In genomic region chrX:132710756-132711155, GRCh38 we compare ENCODE assay signal across 30 cellular contexts.
A peak's percentile ranks its signal among the peaks of the same experiment; 100 is the strongest.
DNase-seq lines count a peak whose midpoint lies in the region; ATAC-seq, FAIRE-seq and TF ChIP-seq lines count a peak whose summit lies in the region.
"Had no signal": no experiment of that assay in that cellular context is flagged by ENCODE, and none has a peak within 500 bp of the region (broad histone marks: within the 10 kb centered on the region; RNA-seq: fewer than 3 reads in every experiment).

No MANE protein-coding gene starts in this region.

- H3F3A ChIP-seq in Loucy (ENCODE audit: low read depth) = no peaks in the 10 kb centered on the region

- peak; percentile 17 for FAIRE-seq in astrocyte (lab: Jason Lieb, UNC)
- FAIRE-seq: GM12892, GM19239, HTR-8/SVneo, K562 had no signal

- ATAC-seq in activated CD8-positive, alpha-beta memory T cell treated with anti-CD3 and anti-CD28 coated beads, Interleukin-2, amount 10 ng/mL, durations not matched to agents 7 days and 5 days = no peak
- ATAC-seq: A549, K562 had no signal

- no peak overlapping the region for H3K4me3 Mint-ChIP-seq in astrocyte (ENCODE audit: unreplicated experiment)
- no peak overlapping the region for H3K4me3 Mint-ChIP-seq in nephron
- H3K4me3 Mint-ChIP-seq in activated CD8-positive, alpha-beta memory T cell treated with anti-CD3 and anti-CD28 coated beads, Interleukin-2, amount 10 ng/mL, durations not matched to agents 7 days and 5 days = no peak overlapping the region
- H3K4me3 Mint-ChIP-seq: B cell; CD8-positive, alpha-beta memory T cell; T-helper 1 cell treated with Interleukin-12 subunit alpha and Interleukin-12 subunit beta and Interleukin-4 antibody, amounts not matched to agents 30 μg/mL and 1 μg/mL, for 36 hours had no signal

- no peak overlapping the region for H3K27ac ChIP-seq in astrocyte (ENCODE audit: low read depth, low read length)
- H3K27ac ChIP-seq: A549, C4-2B, Peyer's patch, SK-N-MC had no signal

- H3K4me2 ChIP-seq in Loucy (ENCODE audit: low read depth, low read length, poor library complexity, severe bottlenecking) (peak overlapping the region; percentile 20), astrocyte (ENCODE audit: low read length) (no peak overlapping the region)
- H3K4me2 ChIP-seq: A549 had no signal

- CTCF ChIA-PET in activated CD8-positive, alpha-beta memory T cell treated with anti-CD3 and anti-CD28 coated beads, Interleukin-2, amount 10 ng/mL, durations not matched to agents 7 days and 5 days (lab: Charles Lee) = no interaction called here

- TF ChIP-seq CTCF in Loucy (conservative IDR thresholded peaks at IDR 0.05; ENCODE audit: low read length) = no peak
- no peak for TF ChIP-seq CTCF in astrocyte (IDR thresholded peaks at IDR 0.05; ENCODE audit: insufficient read depth, low read depth, low read length)
- no peak for TF ChIP-seq CTCF in nephron (IDR thresholded peaks at IDR 0.05; ENCODE audit: unreplicated experiment in 3 of 3)

- H3K4me1 ChIP-seq in Loucy (ENCODE audit: insufficient read depth, low read length, poor library complexity, severe bottlenecking) (peaks cover 17% of the 10 kb centered on the region), astrocyte (ENCODE audit: insufficient read depth, low read length) (no peaks in the 10 kb centered on the region)
- H3K4me1 ChIP-seq: A549, Peyer's patch had no signal

- H2AFZ ChIP-seq in Loucy (ENCODE audit: low read length) (no peak overlapping the region), astrocyte (ENCODE audit: low read depth, low read length) (no peak overlapping the region)

- H3K36me3 Mint-ChIP-seq in astrocyte (ENCODE audit: low read depth, unreplicated experiment) (no peaks in the 10 kb centered on the region), nephron (ENCODE audit: low read depth) (no peaks in the 10 kb centered on the region)
- H3K36me3 Mint-ChIP-seq in activated CD8-positive, alpha-beta memory T cell treated with anti-CD3 and anti-CD28 coated beads, Interleukin-2, amount 10 ng/mL, durations not matched to agents 7 days and 5 days = no peaks in the 10 kb centered on the region
- H3K36me3 Mint-ChIP-seq: CD8-positive, alpha-beta memory T cell had no signal

- H3K36me3 ChIP-seq in Loucy (ENCODE audit: insufficient read depth, low read length) (no peaks in the 10 kb centered on the region), astrocyte (ENCODE audit: insufficient read depth, low read length) (no peaks in the 10 kb centered on the region)
- H3K36me3 ChIP-seq: MG63, Peyer's patch had no signal

- H3K9me3 ChIP-seq in Loucy (ENCODE audit: insufficient read depth, low read depth, low read length) (no peaks in the 10 kb centered on the region), astrocyte (ENCODE audit: insufficient read depth, low read depth, low read length) (no peaks in the 10 kb centered on the region)
- H3K9me3 ChIP-seq: A549, MG63, Peyer's patch had no signal

- H3K4me1 Mint-ChIP-seq in astrocyte (ENCODE audit: low read depth, unreplicated experiment) (peaks cover 10% of the 10 kb centered on the region), nephron (peaks cover 59% of the 10 kb centered on the region)
- no peaks in the 10 kb centered on the region for H3K4me1 Mint-ChIP-seq in activated CD8-positive, alpha-beta memory T cell treated with anti-CD3 and anti-CD28 coated beads, Interleukin-2, amount 10 ng/mL, durations not matched to agents 7 days and 5 days
- H3K4me1 Mint-ChIP-seq: B cell had no signal

- H3K27me3 ChIP-seq in Loucy (ENCODE audit: insufficient read depth, low read length, poor library complexity, severe bottlenecking) (no peaks in the 10 kb centered on the region), astrocyte (ENCODE audit: insufficient read depth, low read length) (no peaks in the 10 kb centered on the region)
- H3K27me3 ChIP-seq: MG63, Peyer's patch had no signal

- H3K9ac ChIP-seq in Loucy (ENCODE audit: low read depth, low read length, poor library complexity, severe bottlenecking) (no peak overlapping the region), astrocyte (ENCODE audit: low read length) (no peak overlapping the region)

- H3K4me3 ChIP-seq in Loucy (ENCODE audit: low read length, poor library complexity, severe bottlenecking) (no peak overlapping the region), astrocyte (ENCODE audit: insufficient read depth, low read depth, low read length) (no peak overlapping the region)
- H3K4me3 ChIP-seq: A549, K562, MG63, Peyer's patch, SK-N-MC had no signal

- H3K9me3 Mint-ChIP-seq in astrocyte (ENCODE audit: unreplicated experiment) = no peaks in the 10 kb centered on the region
- no peaks in the 10 kb centered on the region for H3K9me3 Mint-ChIP-seq in nephron
- H3K9me3 Mint-ChIP-seq in activated CD8-positive, alpha-beta memory T cell treated with anti-CD3 and anti-CD28 coated beads, Interleukin-2, amount 10 ng/mL, durations not matched to agents 7 days and 5 days (ENCODE audit: low read depth) = no peaks in the 10 kb centered on the region
- H3K9me3 Mint-ChIP-seq: CD8-positive, alpha-beta memory T cell; T-helper 1 cell treated with Interleukin-12 subunit alpha and Interleukin-12 subunit beta and Interleukin-4 antibody, amounts not matched to agents 30 μg/mL and 1 μg/mL, for 36 hours had no signal

- no peaks in the 10 kb centered on the region for H3K27me3 Mint-ChIP-seq in astrocyte (ENCODE audit: low read depth, unreplicated experiment)
- H3K27me3 Mint-ChIP-seq in nephron (ENCODE audit: low read depth) = no peaks in the 10 kb centered on the region
- no peaks in the 10 kb centered on the region for H3K27me3 Mint-ChIP-seq in activated CD8-positive, alpha-beta memory T cell treated with anti-CD3 and anti-CD28 coated beads, Interleukin-2, amount 10 ng/mL, durations not matched to agents 7 days and 5 days

- H3K9me2 ChIP-seq in Loucy (replicated peaks; ENCODE audit: low read depth, low read length) = no peaks in the 10 kb centered on the region

- no peaks in the 10 kb centered on the region for H4K20me1 ChIP-seq in Loucy (ENCODE audit: insufficient read depth, low read length, poor library complexity, severe bottlenecking)
- no peaks in the 10 kb centered on the region for H4K20me1 ChIP-seq in astrocyte (ENCODE audit: insufficient read depth, low read length)

- H3K27ac Mint-ChIP-seq in astrocyte (ENCODE audit: unreplicated experiment) = no peak overlapping the region
- peak overlapping the region in 2 of 3 experiments; percentile 45 to 73 for H3K27ac Mint-ChIP-seq in nephron
- no peak overlapping the region for H3K27ac Mint-ChIP-seq in activated CD8-positive, alpha-beta memory T cell treated with anti-CD3 and anti-CD28 coated beads, Interleukin-2, amount 10 ng/mL, durations not matched to agents 7 days and 5 days
- H3K27ac Mint-ChIP-seq: B cell; CD8-positive, alpha-beta memory T cell; T-helper 1 cell treated with Interleukin-12 subunit alpha and Interleukin-12 subunit beta and Interleukin-4 antibody, amounts not matched to agents 30 μg/mL and 1 μg/mL, for 36 hours had no signal

- H3K79me2 ChIP-seq in Loucy (ENCODE audit: insufficient read depth, low read length) (no peaks in the 10 kb centered on the region), astrocyte (ENCODE audit: insufficient read depth, low read length) (no peaks in the 10 kb centered on the region)

- peak; percentile 32 for DNase-seq in Daoy (ENCODE audit: low read depth)
- DNase-seq in astrocyte (ENCODE audit: low read depth) = no peak
- no peak for DNase-seq in activated CD8-positive, alpha-beta memory T cell treated with anti-CD3 and anti-CD28 coated beads, Interleukin-2, amount 10 ng/mL, durations not matched to agents 7 days and 5 days
- no peak for DNase-seq in NCI-H2171 (lab: John Stamatoyannopoulos, UW)
- no peak for DNase-seq in AG08396 (ENCODE audit: low spot score)
- DNase-seq in NCI-H446 treated with DMSO at 0.1 percent for 48 hours (lab: John Stamatoyannopoulos, UW) = no peak
- DNase-seq: CD8-positive, alpha-beta memory T cell; DMS 273 treated with DMSO at 0.1 percent for 48 hours; DMS79; H7; Kasumi-1; MG63; NCI-H1092 treated with DMSO at 0.1 percent for 48 hours; NCI-H1436; NCI-H187; NCI-H526 treated with DMSO at 0.1 percent for 48 hours; OCI-M1; Peyer's patch; SHP77 treated with DMSO at 0.1 percent for 48 hours had no signal

Comparison
In these comparisons a context has a peak if more than half of its experiments do, and no peak if none do; other contexts are left out.
1. H3K27ac Mint-ChIP-seq: peak in nephron (2 of 3); none in astrocyte (single experiment) and activated CD8-positive, alpha-beta memory T cell treated with anti-CD3 and anti-CD28 coated beads, Interleukin-2, amount 10 ng/mL, durations not matched to agents 7 days and 5 days (single experiment).